ENCODE assay signal across 14 cellular contexts in genomic region chr1:65141394-65141793, GRCh38. TPM values are rescaled to one million over a fixed set of nuclear protein-coding genes. Genes with fewer than 3 reads are reported as not detected.
A peak's percentile ranks its signal among the peaks of the same experiment; 100 is the strongest.
DNase-seq lines count a peak whose midpoint lies in the region; ATAC-seq, FAIRE-seq and TF ChIP-seq lines count a peak whose summit lies in the region.
"Had no signal": no experiment of that assay in that cellular context is flagged by ENCODE, and none has a peak within 500 bp of the region (broad histone marks: within the 10 kb centered on the region; RNA-seq: fewer than 3 reads in every experiment).

No MANE protein-coding gene starts in this region.

- H4K8ac ChIP-seq in H1 (ENCODE audit: extremely low read depth, insufficient read depth, low read length) = no peak overlapping the region

- TF ChIP-seq CTCF in Loucy (conservative IDR thresholded peaks at IDR 0.05; ENCODE audit: low read length) (no peak), H1 (IDR thresholded peaks at IDR 0.05; ENCODE audit: control extremely low read depth in 1 of 3, insufficient read depth in 1 of 3, low read depth in 1 of 3, low read length in 3 of 3) (no peak), CD14-positive monocyte (IDR thresholded peaks at IDR 0.05) (no peak)

- H3K9ac ChIP-seq in Loucy (ENCODE audit: low read depth, low read length, poor library complexity, severe bottlenecking) (no peak overlapping the region), H1 (replicated peaks in 1 of 4; ENCODE audit: extremely low read depth in 1 of 4, low read depth in 3 of 4, low read length in 3 of 4) (no peak overlapping the region)

- H3K79me2 ChIP-seq in Loucy (ENCODE audit: insufficient read depth, low read length) (no peaks in the 10 kb centered on the region), H1 (ENCODE audit: control insufficient read depth in 1 of 2, insufficient read depth in 2 of 2, low read length in 2 of 2) (no peaks in the 10 kb centered on the region)

- FAIRE-seq in H1 (lab: Jason Lieb, UNC) = no peak

- H3K23ac ChIP-seq in H1 (ENCODE audit: insufficient read length) = no peak overlapping the region

- no peaks in the 10 kb centered on the region for H3K9me2 ChIP-seq in Loucy (replicated peaks; ENCODE audit: low read depth, low read length)

- H3K9me3 ChIP-seq in Loucy (ENCODE audit: insufficient read depth, low read depth, low read length) (no peaks in the 10 kb centered on the region), H1 (ENCODE audit: insufficient read depth in 2 of 2, low read depth in 1 of 2, low read length in 1 of 2) (no peaks in the 10 kb centered on the region)

- H2BK5ac ChIP-seq in H1 (ENCODE audit: low read depth, low read length) = no peak overlapping the region

- H3K4me1 Mint-ChIP-seq in CD14-positive monocyte = peaks cover 8% of the 10 kb centered on the region
- H3K4me1 Mint-ChIP-seq: central memory CD8-positive, alpha-beta T cell had no signal

- no peaks in the 10 kb centered on the region for H3K23me2 ChIP-seq in H1 (ENCODE audit: low read depth, low read length)

- no peak overlapping the region for H2BK20ac ChIP-seq in H1 (ENCODE audit: low read length)

- H3K4me2 ChIP-seq in Loucy (ENCODE audit: low read depth, low read length, poor library complexity, severe bottlenecking) (peak overlapping the region; percentile 29), H1 (ENCODE audit: insufficient read depth in 1 of 2, low read depth in 2 of 2, low read length in 2 of 2) (no peak overlapping the region)

- no peaks in the 10 kb centered on the region for H3F3A ChIP-seq in Loucy (ENCODE audit: low read depth)

- H3K27ac Mint-ChIP-seq in CD14-positive monocyte = peak overlapping the region in 1 of 7 donors; percentile 40
- H3K27ac Mint-ChIP-seq: activated CD4-positive, alpha-beta T cell treated with anti-CD3 and anti-CD28 coated beads, Interleukin-2, amount 10 ng/mL, durations not matched to agents 7 days and 5 days had no signal

- TF ChIP-seq POLR2A in H1 (IDR thresholded peaks at IDR 0.05; ENCODE audit: control extremely low read depth in 1 of 2, low read depth in 2 of 2, low read length in 2 of 2) = no peak

- no peaks in the 10 kb centered on the region for H3K79me1 ChIP-seq in H1 (ENCODE audit: low read depth, low read length)

- intact Hi-C loops in CD14-positive monocyte (cut with micrococcal nuclease) = no loop called here

- H3K27me3 ChIP-seq in Loucy (ENCODE audit: insufficient read depth, low read length, poor library complexity, severe bottlenecking) = no peaks in the 10 kb centered on the region
- H3K27me3 ChIP-seq in H1 (replicated peaks in 1 of 4; ENCODE audit: control insufficient read depth in 3 of 4, extremely low read depth in 1 of 4, insufficient read depth in 3 of 4, low read length in 3 of 4) = peaks cover 1 to 8% (median 5%) of the 10 kb centered on the region in 4 experiments; a peak in 6 of 7 replicates

- no peak overlapping the region for H3K18ac ChIP-seq in H1 (ENCODE audit: extremely low read depth, low read length)

- H2BK15ac ChIP-seq in H1 (ENCODE audit: low read length) = no peak overlapping the region

- H3K9me3 Mint-ChIP-seq in CD14-positive monocyte = peaks cover 0 to 6% (median 1%) of the 10 kb centered on the region in 7 donors
- H3K9me3 Mint-ChIP-seq: activated CD4-positive, alpha-beta T cell treated with anti-CD3 and anti-CD28 coated beads, Interleukin-2, amount 10 ng/mL, durations not matched to agents 7 days and 5 days; central memory CD8-positive, alpha-beta T cell had no signal

- H3K36me3 Mint-ChIP-seq in CD14-positive monocyte = no peaks in the 10 kb centered on the region

- H3K4me3 Mint-ChIP-seq in CD14-positive monocyte = no peak overlapping the region
- H3K4me3 Mint-ChIP-seq: activated CD4-positive, alpha-beta T cell treated with anti-CD3 and anti-CD28 coated beads, Interleukin-2, amount 10 ng/mL, durations not matched to agents 7 days and 5 days; central memory CD8-positive, alpha-beta T cell had no signal

- H4K91ac ChIP-seq in H1 (replicated peaks; ENCODE audit: insufficient read length, low read length) = no peak overlapping the region

- H2BK120ac ChIP-seq in H1 (replicated peaks; ENCODE audit: low read depth, low read length) = no peak overlapping the region

- ATAC-seq in HG03520 (IDR thresholded peaks at IDR 0.05; ENCODE audit: unreplicated experiment) = no peak

- 84% methylated on average over 4 of the region's 4 CpGs; no CpG with 5 or more reads in 1 of the 2 experiments for WGBS in H1 (ENCODE audit: extremely low coverage in 1 of 2, insufficient coverage in 1 of 2, insufficient read length in 1 of 2, insufficient replicate concordance in 2 of 2, low coverage in 1 of 2, low lambda C conversion rate in 2 of 2, missing lambda C conversion rate in 1 of 2), 2 experiments

- 0 out of 2 replicates have a peak overlapping the region, but pooled peaks have one; percentile 1 for H2BK12ac ChIP-seq in H1 (ENCODE audit: low read depth, low read length)

- H3K27ac ChIP-seq in H1 (ENCODE audit: low read depth, low read length) = no peak overlapping the region

- CTCF ChIA-PET in H1 (lab: Charles Lee; ENCODE audit: partially characterized antibody) = interaction anchor here (0.7 to 1.8 kb wide), 4 partner anchors 13 to 68 kb away, joined by 3 to 10 read pairs (median 4); no protein-coding TSS in a partner anchor

- no peak overlapping the region for H3K4ac ChIP-seq in H1 (replicated peaks; ENCODE audit: insufficient read length, low read depth, low read length)

- no peak overlapping the region for H3K56ac ChIP-seq in H1 (replicated peaks; ENCODE audit: insufficient read length, low read depth, low read length)

- no peak overlapping the region for H2AK5ac ChIP-seq in H1 (ENCODE audit: low read depth, low read length)

- no peak for TF ChIP-seq EP300 in H1 (IDR thresholded peaks at IDR 0.05; ENCODE audit: borderline replicate concordance in 1 of 2, low read depth in 2 of 2, low read length in 2 of 2)

- H2AFZ ChIP-seq in Loucy (ENCODE audit: low read length) (peak overlapping the region; percentile 38), H1 (ENCODE audit: low read length) (no peak overlapping the region)

- H4K20me1 ChIP-seq in Loucy (ENCODE audit: insufficient read depth, low read length, poor library complexity, severe bottlenecking) (no peaks in the 10 kb centered on the region), H1 (replicated peaks in 1 of 2; ENCODE audit: control insufficient read depth in 1 of 2, insufficient read depth in 2 of 2, low read length in 2 of 2) (no peaks in the 10 kb centered on the region)

- H3K27me3 Mint-ChIP-seq in CD14-positive monocyte (ENCODE audit: low read depth in 3 of 3) = peaks cover 3 to 10% (median 5%) of the 10 kb centered on the region in 3 donors

- DNase-seq in GM04503 (ENCODE audit: low read depth) (peak; percentile 38), H1 (ENCODE audit: low read depth in 1 of 2, low spot score in 2 of 2) (no peak), myocyte (ENCODE audit: low read depth) (peak; percentile 40), NCI-H2196 (lab: John Stamatoyannopoulos, UW; ENCODE audit: unreplicated experiment) (no peak), NCI-H2029 (lab: John Stamatoyannopoulos, UW) (no peak), CD14-positive monocyte (ENCODE audit: low spot score) (no peak)
- DNase-seq: activated CD4-positive, alpha-beta T cell treated with anti-CD3 and anti-CD28 coated beads, Interleukin-2, amount 10 ng/mL, durations not matched to agents 7 days and 5 days; activated gamma-delta T cell; foreskin melanocyte; NCI-H748 treated with DMSO at 0.1 percent for 48 hours; substantia nigra had no signal

- H3K36me3 ChIP-seq in Loucy (ENCODE audit: insufficient read depth, low read length) = no peaks in the 10 kb centered on the region
- no peaks in the 10 kb centered on the region for H3K36me3 ChIP-seq in H1 (ENCODE audit: control insufficient read depth in 2 of 4, insufficient read depth in 4 of 4, low read length in 3 of 4)

- TF ChIP-seq RAD21 in H1 (IDR thresholded peaks at IDR 0.05 in 1 of 2, conservative IDR thresholded peaks at IDR 0.05 in 1 of 2; ENCODE audit: low read depth in 2 of 2, low read length in 2 of 2) = no peak

- H4K5ac ChIP-seq in H1 (ENCODE audit: insufficient read length, low read depth, low read length) = no peak overlapping the region

- no peak overlapping the region for H3K14ac ChIP-seq in H1 (ENCODE audit: insufficient read length)

- H3K4me1 ChIP-seq in Loucy (ENCODE audit: insufficient read depth, low read length, poor library complexity, severe bottlenecking) (peaks cover 7% of the 10 kb centered on the region), H1 (replicated peaks in 1 of 4; ENCODE audit: control insufficient read depth in 3 of 4, insufficient read depth in 4 of 4, low read length in 3 of 4) (peaks cover 0 to 4% (median 0%) of the 10 kb centered on the region in 4 experiments; a peak in 2 of 7 replicates)

- H3K4me3 ChIP-seq in Loucy (ENCODE audit: low read length, poor library complexity, severe bottlenecking) (no peak overlapping the region), H1 (ENCODE audit: extremely low read depth in 1 of 4, insufficient read depth in 2 of 4, low read depth in 3 of 4, low read length in 4 of 4) (no peak overlapping the region)

- POLR2A ChIA-PET in H1 (lab: Charles Lee; ENCODE audit: partially characterized antibody) = interaction anchor here (1.5 kb wide), 1 partner anchor 8 kb away, joined by 4 read pairs; no protein-coding TSS in a partner anchor

TF ChIP-seq in H1, 55 proteins besides CTCF, POLR2A, EP300 and RAD21 (continues in another document):
- TF ChIP-seq NRF1 (IDR thresholded peaks at IDR 0.05; ENCODE audit: low read depth, low read length) (no peak), RFX5 (IDR thresholded peaks at IDR 0.05; ENCODE audit: borderline replicate concordance, low read depth, low read length) (no peak), CBX8 (IDR thresholded peaks at IDR 0.05; ENCODE audit: borderline replicate concordance, low read depth, low read length) (no peak), EZH2 (IDR thresholded peaks at IDR 0.05; ENCODE audit: low read depth, low read length, severe bottlenecking) (no peak)
- TF ChIP-seq, protein P1, sequence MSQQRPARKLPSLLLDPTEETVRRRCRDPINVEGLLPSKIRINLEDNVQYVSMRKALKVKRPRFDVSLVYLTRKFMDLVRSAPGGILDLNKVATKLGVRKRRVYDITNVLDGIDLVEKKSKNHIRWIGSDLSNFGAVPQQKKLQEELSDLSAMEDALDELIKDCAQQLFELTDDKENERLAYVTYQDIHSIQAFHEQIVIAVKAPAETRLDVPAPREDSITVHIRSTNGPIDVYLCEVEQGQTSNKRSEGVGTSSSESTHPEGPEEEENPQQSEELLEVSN (IDR thresholded peaks at IDR 0.05) = no peak

RNA-seq across cellular contexts. Expression of gene AK4, which starts 6.6 kb away (rescaled TPM):
- 159 and 175 TPM in 2 replicates for total RNA-seq in H1 (2021; fragmentation: NEBNext Ultra II Directional; extraction: Animal tissue kit (Norgen Biotek cat#: 25700))
- 38.6 and 64.5 TPM in 2 replicates for polyA plus RNA-seq in H1 (2011; rRNA removed)
- 43.2 TPM for polyA plus RNA-seq in H1 (2011; cell fraction: cytosol; rRNA removed)
- polyA plus RNA-seq in H1 (2011; cell fraction: nucleus; rRNA removed) = 26.7 TPM
- 54.2 to 73.8 TPM (median 65.5 TPM) in 4 replicates for polyA plus RNA-seq in H1 (2012, experiment 1 of 2)
- 24.0 TPM for polyA plus RNA-seq in H1 (2012, experiment 2 of 2)
- 109 TPM for polyA plus RNA-seq in H1 (2013, experiment 1 of 2)
- 113 TPM for polyA plus RNA-seq in H1 (2013, experiment 2 of 2)
- 75.4 and 132 TPM in 2 replicates for polyA minus RNA-seq in H1 (2011; rRNA and poly(A)+ RNA removed)
- 33.1 TPM for polyA minus RNA-seq in H1 (2011; cell fraction: cytosol; rRNA and poly(A)+ RNA removed)
- 38.6 TPM for polyA minus RNA-seq in H1 (2011; cell fraction: nucleus; rRNA and poly(A)+ RNA removed)
- 12.5 and 15.1 TPM in 2 replicates for total RNA-seq in myocyte
- polyA plus RNA-seq in myocyte (2012) = 38.3 TPM
- polyA plus RNA-seq in CD14-positive monocyte = 1 to 10 TPM; 6.7 to 9.9 TPM

Comparison
In these comparisons a context has a peak if more than half of its experiments do, and no peak if none do; other contexts are left out.
1. DNase-seq: peak in GM04503 (single experiment) and myocyte (single experiment); none in H1 (0 of 2), NCI-H2196 (single experiment), NCI-H2029 (single experiment) and CD14-positive monocyte (single experiment).